In genomic region chr6:14023855-14024254, GRCh38 we compare ENCODE assay signal across 1 cellular context.
TF ChIP-seq lines count a peak whose summit lies in the region.

No MANE protein-coding gene starts in this region.

TF ChIP-seq in WTC11, 78 proteins besides CTCF, POLR2A, EP300 and RAD21 (continued from another document):
- no peak for TF ChIP-seq AFF4 (CRISPR knock-in tag; IDR thresholded peaks at IDR 0.05; ENCODE audit: borderline replicate concordance)
- no peak for TF ChIP-seq TP53 (CRISPR knock-in tag; IDR thresholded peaks at IDR 0.05)
- TF ChIP-seq ZMAT4 (CRISPR knock-in tag; IDR thresholded peaks at IDR 0.05) = no peak
- no peak for TF ChIP-seq STAT6 (CRISPR knock-in tag; conservative IDR thresholded peaks at IDR 0.05; ENCODE audit: low read depth)
- no peak for TF ChIP-seq AR (CRISPR knock-in tag; IDR thresholded peaks at IDR 0.05)
- TF ChIP-seq ESRRA (CRISPR knock-in tag; IDR thresholded peaks at IDR 0.05; ENCODE audit: borderline replicate concordance) = no peak
- TF ChIP-seq EMX1 (CRISPR knock-in tag; IDR thresholded peaks at IDR 0.05) = no peak
- TF ChIP-seq NR2C2 (CRISPR knock-in tag; IDR thresholded peaks at IDR 0.05) = no peak
- TF ChIP-seq, protein P1, sequence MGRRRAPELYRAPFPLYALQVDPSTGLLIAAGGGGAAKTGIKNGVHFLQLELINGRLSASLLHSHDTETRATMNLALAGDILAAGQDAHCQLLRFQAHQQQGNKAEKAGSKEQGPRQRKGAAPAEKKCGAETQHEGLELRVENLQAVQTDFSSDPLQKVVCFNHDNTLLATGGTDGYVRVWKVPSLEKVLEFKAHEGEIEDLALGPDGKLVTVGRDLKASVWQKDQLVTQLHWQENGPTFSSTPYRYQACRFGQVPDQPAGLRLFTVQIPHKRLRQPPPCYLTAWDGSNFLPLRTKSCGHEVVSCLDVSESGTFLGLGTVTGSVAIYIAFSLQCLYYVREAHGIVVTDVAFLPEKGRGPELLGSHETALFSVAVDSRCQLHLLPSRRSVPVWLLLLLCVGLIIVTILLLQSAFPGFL (CRISPR knock-in tag; IDR thresholded peaks at IDR 0.05; ENCODE audit: borderline replicate concordance) = no peak
- no peak for TF ChIP-seq SMAD3 (CRISPR knock-in tag; IDR thresholded peaks at IDR 0.05; ENCODE audit: borderline replicate concordance)
- no peak for TF ChIP-seq NFYB (CRISPR knock-in tag; conservative IDR thresholded peaks at IDR 0.05; ENCODE audit: low read depth)
- TF ChIP-seq, protein P2, sequence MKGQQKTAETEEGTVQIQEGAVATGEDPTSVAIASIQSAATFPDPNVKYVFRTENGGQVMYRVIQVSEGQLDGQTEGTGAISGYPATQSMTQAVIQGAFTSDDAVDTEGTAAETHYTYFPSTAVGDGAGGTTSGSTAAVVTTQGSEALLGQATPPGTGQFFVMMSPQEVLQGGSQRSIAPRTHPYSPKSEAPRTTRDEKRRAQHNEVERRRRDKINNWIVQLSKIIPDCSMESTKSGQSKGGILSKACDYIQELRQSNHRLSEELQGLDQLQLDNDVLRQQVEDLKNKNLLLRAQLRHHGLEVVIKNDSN (CRISPR knock-in tag; IDR thresholded peaks at IDR 0.05) = no peak
- no peak for TF ChIP-seq CREM (CRISPR knock-in tag; IDR thresholded peaks at IDR 0.05)
- no peak for TF ChIP-seq PRDM15 (CRISPR knock-in tag; IDR thresholded peaks at IDR 0.05)
